12 cellular contexts compared by ENCODE assay signal in genomic region chr6:157714153-157714490, GRCh38.
A peak's percentile ranks its signal among the peaks of the same experiment; 100 is the strongest.
DNase-seq lines count a peak whose midpoint lies in the region.
"Had no signal": no experiment of that assay in that cellular context is flagged by ENCODE, and none has a peak within 500 bp of the region (broad histone marks: within the 10 kb centered on the region; RNA-seq: fewer than 3 reads in every experiment).

No MANE protein-coding gene starts in this region.

- DNase-seq in EL: peak; percentile 76
- peak; percentile 14 for DNase-seq in LHCN-M2 (ENCODE audit: low read depth)
- peak; percentile 95 for DNase-seq in dedifferentiated amniotic fluid mesenchymal stem cell (ENCODE audit: extremely low spot score)
- peak; percentile 33 for DNase-seq in renal cortical epithelial cell (ENCODE audit: low read depth)
- DNase-seq in central memory CD4-positive, alpha-beta T cell: no peak
- DNase-seq in amygdala (lab: John Stamatoyannopoulos, UW): no peak
- no peak for DNase-seq in SK-N-DZ (ENCODE audit: low spot score)
- DNase-seq: activated T-cell treated with anti-CD3 and anti-CD28 coated beads, Interleukin-2, amount 50 U/mL, for 72 hours; CD8-positive, alpha-beta memory T cell; effector memory CD8-positive, alpha-beta T cell; NCI-H2029 treated with DMSO at 0.1 percent for 48 hours; nephron progenitor cell had no signal

Comparison
In these comparisons a context has a peak if more than half of its experiments do, and no peak if none do; other contexts are left out.
1. DNase-seq: peak in EL (single experiment), LHCN-M2 (single experiment), dedifferentiated amniotic fluid mesenchymal stem cell (single experiment) and renal cortical epithelial cell (single experiment); none in central memory CD4-positive, alpha-beta T cell (single experiment), amygdala (0 of 56) and SK-N-DZ (single experiment).